In genomic region chr14:105069887-105070759, GRCh38 we compare ENCODE assay signal across 8 cellular contexts. TPM values are rescaled to one million over a fixed set of nuclear protein-coding genes. Genes with fewer than 3 reads are reported as not detected.
DNase-seq lines count a peak whose midpoint lies in the region; ATAC-seq, FAIRE-seq and TF ChIP-seq lines count a peak whose summit lies in the region.

No MANE protein-coding gene starts in this region.

- H4K20me1 ChIP-seq in GM12878 (ENCODE audit: control insufficient read depth, insufficient read depth), result no peaks in the 10 kb centered on the region

- H3K4me2 ChIP-seq in GM12878 (ENCODE audit: control insufficient read depth, insufficient read depth), result peak overlapping the region; percentile 100

- peak; percentile 19; the same call in 1 of the 2 replicates for TF ChIP-seq POLR2A in GM12878 (IDR thresholded peaks at IDR 0.05; ENCODE audit: low read depth, low read length)

- H3K36me3 Mint-ChIP-seq in CD4-positive, CD25-positive, alpha-beta regulatory T cell, result no peaks in the 10 kb centered on the region

- POLR2A ChIA-PET in GM12878 (lab: Charles Lee), result interaction anchor here (0.6 to 2.7 kb wide), 5 partner anchors 11 to 113 kb away, joined by 3 to 12 read pairs (median 9); partner anchors contain the start of gene CDCA4

- no peak for TF ChIP-seq RAD21 in GM12878 (IDR thresholded peaks at IDR 0.05; ENCODE audit: insufficient read depth, low read depth, low read length)

- H3K4me1 ChIP-seq in CD4-positive, CD25-positive, alpha-beta regulatory T cell (ENCODE audit: control insufficient read depth, insufficient read depth, low read length, poor library complexity, severe bottlenecking), result peaks cover 50% of the 10 kb centered on the region
- peaks cover 65% of the 10 kb centered on the region for H3K4me1 ChIP-seq in GM12878 (ENCODE audit: control insufficient read depth, insufficient read depth, low read length)

- H3K4me1 Mint-ChIP-seq in CD4-positive, CD25-positive, alpha-beta regulatory T cell, result peaks cover 0 to 73% (median 25%) of the 10 kb centered on the region in 4 donors

- peak overlapping the region; percentile 87 for H3K9ac ChIP-seq in GM12878 (ENCODE audit: control insufficient read depth, insufficient read depth, low read length)

- RAD21 ChIA-PET in GM12878 (lab: Charles Lee; ENCODE audit: unreplicated experiment), result interaction anchor here (0.5 to 5.8 kb wide), 8 partner anchors 9 to 412 kb away, joined by 3 to 37 read pairs (median 4); partner anchors contain the start of gene CDCA4

- FAIRE-seq in GM12878 (lab: Jason Lieb, UNC), result peak; percentile 93

- TF ChIP-seq CTCF in GM12878 (IDR thresholded peaks at IDR 0.05 in 2 of 3, conservative IDR thresholded peaks at IDR 0.05 in 1 of 3; ENCODE audit: control insufficient read depth in 2 of 3, extremely low read depth in 1 of 3, insufficient read depth in 1 of 3, low read depth in 3 of 3, low read length in 3 of 3), result no peak

- CTCF ChIA-PET in GM12878 (lab: Yijun Ruan, JAX), result interaction anchor here (0.9 to 7.6 kb wide), 5 partner anchors 8 to 24 kb away, joined by 3 to 67 read pairs (median 6); no protein-coding TSS in a partner anchor

- intact Hi-C loops in GM12878 (cut with micrococcal nuclease; ENCODE audit: unreplicated experiment), result loop anchor here (1.0 to 10.0 kb wide), 3 partner anchors 16 to 415 kb away; partner anchors contain the start of genes CDCA4 and CRIP1

- DNase-seq in CD4-positive, CD25-positive, alpha-beta regulatory T cell, result peak in 1 of 3 donors; percentile 39
- peak; percentile 84 for DNase-seq in GM19240 (ENCODE audit: insufficient read length, low spot score)
- DNase-seq in GM12878 (ENCODE audit: low read depth, low spot score), result peak; percentile 98
- peak; percentile 40 to 65 for DNase-seq in stimulated activated CD8-positive, alpha-beta memory T cell treated with anti-CD3 and anti-CD28 coated beads, Interleukin-2, amount 100 ng/mL, for 48 hours (ENCODE audit: low read depth in 2 of 2)
- no peak for DNase-seq in KG1 (lab: John Stamatoyannopoulos, UW)

- TF ChIP-seq EP300 in GM12878 (IDR thresholded peaks at IDR 0.05; ENCODE audit: borderline replicate concordance in 1 of 2, control insufficient read depth in 1 of 2, low read depth in 2 of 2, low read length in 2 of 2), result peak; percentile 97

- peaks cover 5% of the 10 kb centered on the region for H3K27me3 Mint-ChIP-seq in CD4-positive, CD25-positive, alpha-beta regulatory T cell

- no TSS peak for BruUV-seq in GM12878 (replicated peaks; lab: Mats Ljungman, UMichigan)

- no peaks in the 10 kb centered on the region for H3K9me3 ChIP-seq in CD4-positive, CD25-positive, alpha-beta regulatory T cell (ENCODE audit: control insufficient read depth in 2 of 2, low read length in 2 of 2)
- H3K9me3 ChIP-seq in GM12878 (replicated peaks; ENCODE audit: control insufficient read depth, insufficient read depth, low read length), result no peaks in the 10 kb centered on the region

- no peaks in the 10 kb centered on the region for H3K27me3 ChIP-seq in CD4-positive, CD25-positive, alpha-beta regulatory T cell (ENCODE audit: control insufficient read depth, insufficient read depth, low read length)
- no peaks in the 10 kb centered on the region for H3K27me3 ChIP-seq in GM12878 (replicated peaks in 1 of 2; ENCODE audit: control insufficient read depth in 2 of 2, insufficient read depth in 2 of 2, low read length in 1 of 2)

- in situ Hi-C loops in GM12878 (cut with MboI), result no loop called here

- peak overlapping the region; percentile 89 to 99 (median 94) for H3K27ac Mint-ChIP-seq in CD4-positive, CD25-positive, alpha-beta regulatory T cell

- H2AFZ ChIP-seq in GM12878 (ENCODE audit: control insufficient read depth, low read depth, low read length), result peak overlapping the region; percentile 74

- no peak for ATAC-seq in CD4-positive, CD25-positive, alpha-beta regulatory T cell (ENCODE audit: low read depth in 2 of 2)
- peak; percentile 30 for ATAC-seq in HG03460 (IDR thresholded peaks at IDR 0.05; ENCODE audit: unreplicated experiment)
- peak; percentile 56 for ATAC-seq in GM12878
- ATAC-seq in HG02840 (IDR thresholded peaks at IDR 0.05; ENCODE audit: low FRiP score, unreplicated experiment), result no peak
- ATAC-seq in GM18520 (IDR thresholded peaks at IDR 0.05; ENCODE audit: unreplicated experiment), result no peak

- H3K27ac ChIP-seq in CD4-positive, CD25-positive, alpha-beta regulatory T cell (ENCODE audit: insufficient read depth, low read length, poor library complexity, severe bottlenecking), result peak overlapping the region; percentile 66
- peak overlapping the region; percentile 99 for H3K27ac ChIP-seq in GM12878 (ENCODE audit: control insufficient read depth, insufficient read depth)

- SMC1A ChIA-PET in GM12878 (lab: Charles Lee; ENCODE audit: uncharacterized antibody, unreplicated experiment), result interaction anchor here (0.7 to 3.8 kb wide), 5 partner anchors 9 to 24 kb away, joined by 5 to 21 read pairs (median 10); no protein-coding TSS in a partner anchor

- H3K79me2 ChIP-seq in GM12878 (ENCODE audit: control insufficient read depth, insufficient read depth, low read length), result peaks cover 23% of the 10 kb centered on the region

- H3K36me3 ChIP-seq in CD4-positive, CD25-positive, alpha-beta regulatory T cell (ENCODE audit: control insufficient read depth, insufficient read depth, low read length), result no peaks in the 10 kb centered on the region
- no peaks in the 10 kb centered on the region for H3K36me3 ChIP-seq in GM12878 (ENCODE audit: control insufficient read depth in 2 of 2, insufficient read depth in 2 of 2, low read length in 1 of 2)

- no peak overlapping the region for H3K4me3 ChIP-seq in CD4-positive, CD25-positive, alpha-beta regulatory T cell (ENCODE audit: low read depth, low read length)
- peak overlapping the region; percentile 40; the same call in 1 of the 2 replicates for H3K4me3 ChIP-seq in GM12878

- H3K9me3 Mint-ChIP-seq in CD4-positive, CD25-positive, alpha-beta regulatory T cell, result no peaks in the 10 kb centered on the region

- peak overlapping the region; percentile 10 to 100 (median 32) for H3K4me3 Mint-ChIP-seq in CD4-positive, CD25-positive, alpha-beta regulatory T cell

- WGBS in GM12878 (ENCODE audit: insufficient coverage, insufficient replicate concordance, low lambda C conversion rate, missing lambda C conversion rate), result 1% methylated on average over 19 of the region's 20 CpGs

TF ChIP-seq in GM12878, 131 proteins besides CTCF, POLR2A, EP300 and RAD21 (continues in another document):
- peak; percentile 96 for TF ChIP-seq PAX5 (IDR thresholded peaks at IDR 0.05; ENCODE audit: borderline replicate concordance, low read depth, low read length)
- TF ChIP-seq MEF2A (IDR thresholded peaks at IDR 0.05; ENCODE audit: insufficient read depth, low read depth, low read length), result peak; percentile 85
- TF ChIP-seq FOXM1 (IDR thresholded peaks at IDR 0.05; ENCODE audit: low read depth, low read length), result no peak
- peak; percentile 97 for TF ChIP-seq ATF7 (IDR thresholded peaks at IDR 0.05; ENCODE audit: low read depth)
- peak; percentile 79 for TF ChIP-seq LARP7 (IDR thresholded peaks at IDR 0.05)
- TF ChIP-seq RBBP5 (conservative IDR thresholded peaks at IDR 0.05), result no peak
- TF ChIP-seq ZNF24 (IDR thresholded peaks at IDR 0.05), result 0 out of 2 replicates have a peak, but pooled peaks have one; percentile 50

RNA-seq across cellular contexts. Expression of gene GPR132, which starts 4.9 kb away (rescaled TPM):
- 94.5 TPM for total RNA-seq in CD4-positive, CD25-positive, alpha-beta regulatory T cell
- polyA plus RNA-seq in CD4-positive, CD25-positive, alpha-beta regulatory T cell, result 10 to 100 TPM in 3 of 4 donors, 1 to 10 TPM in 1; 8.8 to 17.5 (median 14.6) TPM
- total RNA-seq in GM12878 (2013; cell fraction: nucleolus; rRNA removed), result 118 and 130 TPM in 2 replicates
- total RNA-seq in GM12878 (2014; rRNA removed) (45.8 and 49.3 TPM in 2 replicates), GM12878 (2014; rRNA removed; fragmentation: Illumina TruSeq; extraction: Trizol) (20.3 and 21.0 TPM in 2 replicates), GM12878 (2021) (39.6 and 40.3 TPM in 2 replicates)
- polyA plus RNA-seq in GM12878 (2011; ENCODE audit: low read depth), result 9.9 TPM
- polyA plus RNA-seq in GM12878 (2011; rRNA removed) (10.2 and 14.9 TPM in 2 replicates), GM12878 (2014; fragmentation: Illumina TruSeq; extraction: Trizol) (4.9 and 14.5 TPM in 2 replicates), GM12878 (2014; fragmentation: Nextera tagmentation; extraction: Ambion mirVana) (1 to 10 TPM; 1.9 to 2.2 TPM), GM12878 (2014; rRNA removed) (30.0 and 30.7 TPM in 2 replicates), GM12878 (2016; fragmentation: Nextera tagmentation; extraction: Ambion mirVana) (10 to 100 TPM; 19.8 to 21.7 TPM)
- 23.7 and 36.1 TPM in 2 replicates for polyA plus RNA-seq in GM12878 (2011; cell fraction: cytosol; rRNA removed)
- polyA plus RNA-seq in GM12878 (2011; cell fraction: nucleus; rRNA removed), result 47.6 and 57.0 TPM in 2 replicates
- 22.6 and 24.5 TPM in 2 replicates for polyA plus RNA-seq in GM12878 (2012)
- 38.5 and 63.1 TPM in 2 replicates for polyA minus RNA-seq in GM12878 (2011; rRNA and poly(A)+ RNA removed)
- 15.9 and 17.0 TPM in 2 replicates for polyA minus RNA-seq in GM12878 (2011; cell fraction: cytosol; rRNA and poly(A)+ RNA removed)
- polyA minus RNA-seq in GM12878 (2011; cell fraction: nucleus; rRNA and poly(A)+ RNA removed), result 15.6 and 33.9 TPM in 2 replicates

RNA-seq across cellular contexts. Expression of gene CDCA4, which starts 49.2 kb away (rescaled TPM):
- total RNA-seq in CD4-positive, CD25-positive, alpha-beta regulatory T cell, result 16.5 TPM
- 10 to 100 TPM; 12.8 to 16.7 (median 14.9) TPM for polyA plus RNA-seq in CD4-positive, CD25-positive, alpha-beta regulatory T cell
- total RNA-seq in GM12878 (2013; cell fraction: nucleolus; rRNA removed), result 26.9 and 31.0 TPM in 2 replicates
- total RNA-seq in GM12878 (2014; rRNA removed), result 59.0 and 62.9 TPM in 2 replicates
- 28.7 and 30.1 TPM in 2 replicates for total RNA-seq in GM12878 (2014; rRNA removed; fragmentation: Illumina TruSeq; extraction: Trizol)
- total RNA-seq in GM12878 (2021), result 56.3 and 60.2 TPM in 2 replicates
- polyA plus RNA-seq in GM12878 (2011; ENCODE audit: low read depth), result 12.7 TPM
- 35.4 and 48.5 TPM in 2 replicates for polyA plus RNA-seq in GM12878 (2011; rRNA removed)
- 50.6 and 63.1 TPM in 2 replicates for polyA plus RNA-seq in GM12878 (2011; cell fraction: cytosol; rRNA removed)
- polyA plus RNA-seq in GM12878 (2011; cell fraction: nucleus; rRNA removed), result 32.4 and 40.6 TPM in 2 replicates
- polyA plus RNA-seq in GM12878 (2012), result 27.2 and 36.2 TPM in 2 replicates
- 14.4 and 23.3 TPM in 2 replicates for polyA plus RNA-seq in GM12878 (2014; fragmentation: Illumina TruSeq; extraction: Trizol)
- 10 to 100 TPM; 10.4 to 16.1 TPM for polyA plus RNA-seq in GM12878 (2014; fragmentation: Nextera tagmentation; extraction: Ambion mirVana)
- polyA plus RNA-seq in GM12878 (2014; rRNA removed), result 55.7 and 59.3 TPM in 2 replicates
- polyA plus RNA-seq in GM12878 (2016; fragmentation: Nextera tagmentation; extraction: Ambion mirVana), result 10 to 100 TPM; 61.7 to 64.0 TPM
- 25.7 and 41.9 TPM in 2 replicates for polyA minus RNA-seq in GM12878 (2011; rRNA and poly(A)+ RNA removed)
- polyA minus RNA-seq in GM12878 (2011; cell fraction: cytosol; rRNA and poly(A)+ RNA removed), result 16.9 and 21.2 TPM in 2 replicates
- 8.0 and 14.2 TPM in 2 replicates for polyA minus RNA-seq in GM12878 (2011; cell fraction: nucleus; rRNA and poly(A)+ RNA removed)

Comparison
In these comparisons a context has a peak if more than half of its experiments do, and no peak if none do; other contexts are left out.
1. ATAC-seq: peak in HG03460 (single experiment) and GM12878 (single experiment); none in CD4-positive, CD25-positive, alpha-beta regulatory T cell (0 of 2), HG02840 (single experiment) and GM18520 (single experiment).